8 cellular contexts compared by ENCODE assay signal in the genomic region with DNA sequence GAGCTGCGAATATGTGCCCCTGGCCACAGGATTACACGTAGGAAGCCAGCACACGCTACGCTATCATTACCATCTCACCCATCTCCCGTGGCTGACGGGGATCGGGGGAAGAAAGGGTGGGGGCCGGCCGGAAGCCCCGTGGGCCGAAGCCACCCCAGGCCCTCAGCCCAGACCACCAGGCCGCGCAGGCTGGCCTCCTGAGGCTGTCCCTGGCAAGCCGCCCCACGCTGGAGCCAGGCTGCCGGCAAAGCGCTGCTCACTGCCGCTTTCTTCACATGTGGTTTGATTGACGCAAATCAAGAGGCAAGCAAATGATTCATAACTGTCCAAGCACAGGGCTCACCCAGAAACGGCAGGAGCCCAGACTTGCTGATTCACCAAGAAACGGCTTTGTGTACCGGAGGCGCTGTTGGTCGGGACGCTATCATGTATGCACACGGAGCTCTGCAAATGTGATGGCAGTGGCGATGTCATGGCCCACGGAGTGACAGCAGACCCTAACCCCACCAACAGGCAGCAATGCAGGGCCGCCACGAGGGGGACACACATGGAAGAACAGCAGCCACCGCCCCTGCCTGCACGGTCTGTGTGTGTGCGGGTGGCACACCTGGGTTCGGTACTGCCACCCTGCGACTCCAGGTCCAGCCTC.
DNase-seq lines count a peak whose midpoint lies in the region; ATAC-seq, FAIRE-seq and TF ChIP-seq lines count a peak whose summit lies in the region.

No MANE protein-coding gene starts in this region.

- TF ChIP-seq CTCF in WI38 (IDR thresholded peaks at IDR 0.05; ENCODE audit: low read depth, low read length) (no peak), MCF 10A (IDR thresholded peaks at IDR 0.05; ENCODE audit: unreplicated experiment) (no peak), D721Med (IDR thresholded peaks at IDR 0.05; ENCODE audit: insufficient read depth, missing control alignments) (no peak)

- DNase-seq in Daoy (ENCODE audit: low read depth): peak; percentile 91
- peak; percentile 89 for DNase-seq in HPDE6-E6E7 (ENCODE audit: extremely low spot score)
- peak; percentile 98 for DNase-seq in MCF 10A (ENCODE audit: unreplicated experiment)
- peak; percentile 50 for DNase-seq in left kidney (ENCODE audit: low read depth, low spot score)
- DNase-seq in stimulated activated CD4-positive, alpha-beta T cell treated with anti-CD3 and anti-CD28 coated beads, Interleukin-2, amount 100 ng/mL, for 4 hours (ENCODE audit: low read depth): peak; percentile 76
- no peak for DNase-seq in D721Med (ENCODE audit: insufficient read length, low spot score)

- H3K27ac Mint-ChIP-seq in MCF 10A (ENCODE audit: low read depth, unreplicated experiment): peak overlapping the region; percentile 87

- peak overlapping the region; percentile 56 for H3K4me3 Mint-ChIP-seq in MCF 10A (ENCODE audit: unreplicated experiment)

- H3K9me3 Mint-ChIP-seq in MCF 10A (ENCODE audit: unreplicated experiment): no peaks in the 10 kb centered on the region

- no peak for ATAC-seq in HG03457 (IDR thresholded peaks at IDR 0.05; ENCODE audit: unreplicated experiment)

- intact Hi-C loops in MCF 10A (cut with micrococcal nuclease): loop anchor here (2.0 kb wide), 1 partner anchor 126 kb away; the partner anchor contains the start of gene HDAC4

- H3K4me1 Mint-ChIP-seq in MCF 10A (ENCODE audit: insufficient read depth, unreplicated experiment): peaks cover 45% of the 10 kb centered on the region

- POLR2A ChIA-PET in MCF 10A (lab: Yijun Ruan, JAX): interaction anchor here (0.6 to 1.8 kb wide), 16 partner anchors 9 to 1305 kb away, joined by 3 to 6 read pairs (median 4); partner anchors contain the start of gene HDAC4

- no peaks in the 10 kb centered on the region for H3K27me3 Mint-ChIP-seq in MCF 10A (ENCODE audit: insufficient read depth, unreplicated experiment)

- peak overlapping the region; percentile 36 for H3K4me3 ChIP-seq in WI38 (ENCODE audit: low read depth, low read length)

- peaks cover 6% of the 10 kb centered on the region for H3K36me3 Mint-ChIP-seq in MCF 10A (ENCODE audit: insufficient read depth, unreplicated experiment)

- BruUV-seq in MCF 10A (replicated peaks; lab: Mats Ljungman, UMichigan): no TSS peak

- CTCF ChIA-PET in MCF 10A (lab: Yijun Ruan, JAX): interaction anchor here (0.6 to 1.1 kb wide), 4 partner anchors 23 to 574 kb away, joined by 3 to 4 read pairs (median 3); no protein-coding TSS in a partner anchor

- no peak for FAIRE-seq in D721Med (lab: Jason Lieb, UNC)
